8 cellular contexts compared by ENCODE assay signal in genomic region chr5:88882321-88883038, GRCh38. TPM values are rescaled to one million over a fixed set of nuclear protein-coding genes. Genes with fewer than 3 reads are reported as not detected.
DNase-seq lines count a peak whose midpoint lies in the region; ATAC-seq lines count a peak whose summit lies in the region.

No MANE protein-coding gene starts in this region.

- peak overlapping the region; percentile 82 for H3K4me3 Mint-ChIP-seq in activated T-cell treated with anti-CD3 and anti-CD28 coated beads, Interleukin-2, amount 50 U/mL, for 4 hours

- intact Hi-C loops in right cardiac atrium (cut with DNase I) (loop anchor here (5.0 to 10.0 kb wide), 4 partner anchors 55 to 150 kb away; no protein-coding TSS in a partner anchor), posterior cingulate gyrus (cut with DNase I) (loop anchor here (10.0 kb wide), 1 partner anchor 148 kb away; no protein-coding TSS in a partner anchor)

- peaks cover 55% of the 10 kb centered on the region for H3K27me3 Mint-ChIP-seq in activated T-cell treated with anti-CD3 and anti-CD28 coated beads, Interleukin-2, amount 50 U/mL, for 4 hours (ENCODE audit: low read depth)

- no peaks in the 10 kb centered on the region for H3K4me1 ChIP-seq in right cardiac atrium (ENCODE audit: control insufficient read depth, insufficient read depth, low read length)

- peak overlapping the region; percentile 99 for H3K4me3 ChIP-seq in right cardiac atrium (ENCODE audit: low read length)
- peak overlapping the region; percentile 70 for H3K4me3 ChIP-seq in skeletal muscle cell (ENCODE audit: low read depth, low read length)

- H3K9me3 Mint-ChIP-seq in activated T-cell treated with anti-CD3 and anti-CD28 coated beads, Interleukin-2, amount 50 U/mL, for 4 hours, result no peaks in the 10 kb centered on the region

- DNase-seq in activated T-cell treated with anti-CD3 and anti-CD28 coated beads, Interleukin-2, amount 50 U/mL, for 4 hours, result no peak
- DNase-seq in activated T-cell treated with anti-CD3 and anti-CD28 coated beads, Interleukin-2, amount 50 U/mL, for 1 hour, result no peak
- DNase-seq in activated T-cell treated with anti-CD3 and anti-CD28 coated beads, Interleukin-2, amount 50 U/mL, for 48 hours, result peak; percentile 15 to 17
- DNase-seq in right cardiac atrium (no peak), skeletal muscle cell (ENCODE audit: low read depth) (no peak), posterior cingulate gyrus (no peak), NCI-H524 treated with DMSO at 0.1 percent for 48 hours (lab: John Stamatoyannopoulos, UW) (no peak)

- no peaks in the 10 kb centered on the region for H3K36me3 Mint-ChIP-seq in activated T-cell treated with anti-CD3 and anti-CD28 coated beads, Interleukin-2, amount 50 U/mL, for 4 hours (ENCODE audit: insufficient read depth)

- WGBS in right cardiac atrium, result under 1% methylated on average over 15 of the region's 15 CpGs

- H3K9me3 ChIP-seq in right cardiac atrium (ENCODE audit: control insufficient read depth, low read length), result no peaks in the 10 kb centered on the region

- no peak for ATAC-seq in activated T-cell treated with anti-CD3 and anti-CD28 coated beads, Interleukin-2, amount 50 U/mL, for 4 hours
- ATAC-seq in right cardiac atrium (peak; percentile 3), GM21529 (IDR thresholded peaks at IDR 0.05; ENCODE audit: unreplicated experiment) (no peak)

- H3K27me3 ChIP-seq in right cardiac atrium (ENCODE audit: control insufficient read depth, insufficient read depth), result no peaks in the 10 kb centered on the region

- peaks cover 19% of the 10 kb centered on the region for H3K4me1 Mint-ChIP-seq in activated T-cell treated with anti-CD3 and anti-CD28 coated beads, Interleukin-2, amount 50 U/mL, for 4 hours (ENCODE audit: low read depth)

- H3K27ac ChIP-seq in right cardiac atrium (ENCODE audit: low read length), result peak overlapping the region; percentile 99

RNA-seq across cellular contexts. Expression of gene MEF2C, which starts 0.5 kb away (rescaled TPM):
- 1 to 10 TPM in 2 of 3 donors, under 1 TPM in 1; 0.76 to 3.1 (median 1.4) TPM for total RNA-seq in activated T-cell treated with anti-CD3 and anti-CD28 coated beads, Interleukin-2, amount 50 U/mL, for 4 hours
- 10 to 100 TPM; 57.4 to 78.4 (median 67.4) TPM for total RNA-seq in right cardiac atrium
- polyA plus RNA-seq in right cardiac atrium, result 14.5 TPM

Comparison
In these comparisons a context has a peak if more than half of its experiments do, and no peak if none do; other contexts are left out.
1. DNase-seq: peak in activated T-cell treated with anti-CD3 and anti-CD28 coated beads, Interleukin-2, amount 50 U/mL, for 48 hours (2 of 2); none in activated T-cell treated with anti-CD3 and anti-CD28 coated beads, Interleukin-2, amount 50 U/mL, for 4 hours (single experiment), activated T-cell treated with anti-CD3 and anti-CD28 coated beads, Interleukin-2, amount 50 U/mL, for 1 hour (single experiment), right cardiac atrium (0 of 3), skeletal muscle cell (single experiment), posterior cingulate gyrus (0 of 10) and NCI-H524 treated with DMSO at 0.1 percent for 48 hours (single experiment).
2. ATAC-seq: peak in right cardiac atrium (2 of 2); none in activated T-cell treated with anti-CD3 and anti-CD28 coated beads, Interleukin-2, amount 50 U/mL, for 4 hours (0 of 2) and GM21529 (single experiment).
3. RNA of gene MEF2C, which starts 0.5 kb away (total RNA-seq): 57.4 to 78.4 TPM in right cardiac atrium; 0.76 to 3.1 TPM in activated T-cell treated with anti-CD3 and anti-CD28 coated beads, Interleukin-2, amount 50 U/mL, for 4 hours; every median in the first group is over 10 times any median in the second.